In the genomic region with DNA sequence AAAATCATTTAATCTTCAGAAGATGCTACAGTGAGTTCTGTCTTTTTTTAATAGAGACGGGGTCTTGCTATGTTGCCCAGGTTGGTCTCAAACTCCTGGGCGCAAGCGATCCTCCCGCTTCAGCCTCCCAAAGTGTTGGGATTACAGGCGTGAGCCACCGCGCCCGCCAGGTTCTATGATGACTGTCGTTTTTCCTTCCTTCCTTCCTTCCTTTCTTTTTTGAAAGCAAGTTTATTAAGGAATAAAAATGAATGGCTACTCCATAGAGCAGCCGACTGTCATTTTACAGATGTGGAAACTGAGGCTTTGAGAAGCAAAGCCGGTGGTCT, we compare ENCODE assay signal across 9 cellular contexts. TPM values are rescaled to one million over a fixed set of nuclear protein-coding genes. Genes with fewer than 3 reads are reported as not detected.
A peak's percentile ranks its signal among the peaks of the same experiment; 100 is the strongest.
DNase-seq lines count a peak whose midpoint lies in the region; ATAC-seq and TF ChIP-seq lines count a peak whose summit lies in the region.
"Had no signal": no experiment of that assay in that cellular context is flagged by ENCODE, and none has a peak within 500 bp of the region (broad histone marks: within the 10 kb centered on the region; RNA-seq: fewer than 3 reads in every experiment).

No MANE protein-coding gene starts in this region.

- peak overlapping the region; percentile 99 for H3K4me2 ChIP-seq in neural progenitor cell

- peak overlapping the region; percentile 77; the same call in 1 of the 2 replicates for H3K4me3 ChIP-seq in BJ (ENCODE audit: low read depth, low read length)
- H3K4me3 ChIP-seq in neural progenitor cell = peak overlapping the region; percentile 87

- H3K27ac Mint-ChIP-seq in neural progenitor cell = no peak overlapping the region

- peaks cover 8% of the 10 kb centered on the region for H3K79me2 ChIP-seq in neural progenitor cell (ENCODE audit: low read depth)

- H3K9ac ChIP-seq in neural progenitor cell = no peak overlapping the region

- peaks cover 17% of the 10 kb centered on the region for H4K20me1 ChIP-seq in neural progenitor cell (ENCODE audit: low read depth)

- H3K27me3 ChIP-seq in BJ (ENCODE audit: control insufficient read depth, insufficient read depth, low read length) (no peaks in the 10 kb centered on the region), neural progenitor cell (peaks cover 16% of the 10 kb centered on the region)

- H3K27me3 Mint-ChIP-seq in neural progenitor cell (ENCODE audit: insufficient read depth, low read depth) = peaks cover 3% of the 10 kb centered on the region

- peak overlapping the region; percentile 72 for H3K27ac ChIP-seq in KOPT-K1 (ENCODE audit: low read depth, low read length, poor library complexity, severe bottlenecking)
- peak overlapping the region; percentile 19 for H3K27ac ChIP-seq in cingulate gyrus (ENCODE audit: low read depth, low read length)
- H3K27ac ChIP-seq in neural progenitor cell = no peak overlapping the region

- H2AFZ ChIP-seq in neural progenitor cell (replicated peaks) = peak overlapping the region; percentile 82

- TF ChIP-seq CTCF in BJ (IDR thresholded peaks at IDR 0.05; ENCODE audit: insufficient read depth, low read depth, low read length) = no peak; the same call in 1 of the 2 replicates
- no peak for TF ChIP-seq CTCF in neural progenitor cell (IDR thresholded peaks at IDR 0.05)
- TF ChIP-seq CTCF in omental fat pad (IDR thresholded peaks at IDR 0.05) = no peak

- H3K9me3 Mint-ChIP-seq in neural progenitor cell = no peaks in the 10 kb centered on the region

- DNase-seq in BJ (ENCODE audit: low read depth) (no peak), neural progenitor cell (ENCODE audit: low spot score) (no peak), omental fat pad (ENCODE audit: low spot score) (no peak)
- no peak for DNase-seq in stimulated activated CD4-positive, alpha-beta T cell treated with anti-CD3 and anti-CD28 coated beads, Interleukin-4, amount 100 ng/mL, for 1 hour
- DNase-seq: cerebellar nuclear complex had no signal

- H3K36me3 ChIP-seq in BJ (ENCODE audit: control insufficient read depth, insufficient read depth, low read length) = no peaks in the 10 kb centered on the region; the same call in 1 of the 2 replicates
- H3K36me3 ChIP-seq in KOPT-K1 (ENCODE audit: insufficient read depth, low read length) = peaks cover 27% of the 10 kb centered on the region
- no peaks in the 10 kb centered on the region for H3K36me3 ChIP-seq in neural progenitor cell

- no peaks in the 10 kb centered on the region for H3K4me1 ChIP-seq in neural progenitor cell

- ATAC-seq in HG03469 (IDR thresholded peaks at IDR 0.05; ENCODE audit: unreplicated experiment) (no peak), GM21381 (IDR thresholded peaks at IDR 0.05; ENCODE audit: unreplicated experiment) (no peak), omental fat pad (ENCODE audit: low FRiP score) (no peak)

- peak overlapping the region; percentile 80 for H3K4me3 Mint-ChIP-seq in neural progenitor cell

- no peaks in the 10 kb centered on the region for H3K36me3 Mint-ChIP-seq in neural progenitor cell

- CTCF ChIA-PET in BJ (lab: Yijun Ruan, JAX) = no interaction called here

- peaks cover 13% of the 10 kb centered on the region for H3K4me1 Mint-ChIP-seq in neural progenitor cell

- no peaks in the 10 kb centered on the region for H3K9me3 ChIP-seq in KOPT-K1 (ENCODE audit: insufficient read depth, low read length, poor library complexity, severe bottlenecking)
- no peaks in the 10 kb centered on the region for H3K9me3 ChIP-seq in neural progenitor cell (ENCODE audit: low read depth)

- H3F3A ChIP-seq in neural progenitor cell (ENCODE audit: low read depth) = peaks cover 20% of the 10 kb centered on the region

- POLR2A ChIA-PET in BJ (lab: Charles Lee) = no interaction called here

RNA-seq across cellular contexts. Expression of a gene that starts 0.5 kb away (rescaled TPM):
- 26.9 and 43.7 TPM in 2 replicates for polyA plus RNA-seq in BJ (2011; rRNA removed)
- polyA minus RNA-seq in BJ (2011; rRNA and poly(A)+ RNA removed) = 17.9 and 31.2 TPM in 2 replicates
- total RNA-seq in neural progenitor cell (ENCODE audit: low replicate concordance) (13.8 and 53.7 TPM in 2 replicates), omental fat pad (10 to 100 TPM; 10.8 to 16.2 (median 13.7) TPM)

RNA-seq across cellular contexts. Expression of a gene that starts 5.5 kb away (rescaled TPM):
- 38.3 and 48.9 TPM in 2 replicates for polyA plus RNA-seq in BJ (2011; rRNA removed)
- polyA minus RNA-seq in BJ (2011; rRNA and poly(A)+ RNA removed) = 18.8 and 19.6 TPM in 2 replicates
- total RNA-seq in neural progenitor cell (ENCODE audit: low replicate concordance) = 107 and 121 TPM in 2 replicates
- 10 to 100 TPM; 47.3 to 55.7 (median 51.1) TPM for total RNA-seq in omental fat pad

RNA-seq across cellular contexts. Expression of a gene that starts 18.1 kb away (rescaled TPM):
- 35.5 and 59.6 TPM in 2 replicates for polyA plus RNA-seq in BJ (2011; rRNA removed)
- 12.9 and 20.4 TPM in 2 replicates for polyA minus RNA-seq in BJ (2011; rRNA and poly(A)+ RNA removed)
- total RNA-seq in neural progenitor cell (ENCODE audit: low replicate concordance) (15.4 and 69.3 TPM in 2 replicates), omental fat pad (100 to 1,000 TPM in 3 of 4 donors, 10 to 100 TPM in 1; 80.3 to 121 (median 114) TPM)

RNA-seq across cellular contexts. Expression of a gene that starts 36.3 kb away (rescaled TPM):
- polyA plus RNA-seq in BJ (2011; rRNA removed) = 854 and 1,597 TPM in 2 replicates
- 665 and 710 TPM in 2 replicates for polyA minus RNA-seq in BJ (2011; rRNA and poly(A)+ RNA removed)
- total RNA-seq in neural progenitor cell (ENCODE audit: low replicate concordance) = 1,918 and 2,648 TPM in 2 replicates
- total RNA-seq in omental fat pad = 1,000 to 10,000 TPM; 2,522 to 3,708 (median 2,994) TPM

RNA-seq across cellular contexts. Expression of a gene that starts 48.1 kb away (rescaled TPM):
- polyA plus RNA-seq in BJ (2011; rRNA removed) = 0.07 and 0.11 TPM in 2 replicates
- polyA minus RNA-seq in BJ (2011; rRNA and poly(A)+ RNA removed) = 0.36 and 0.43 TPM in 2 replicates
- total RNA-seq in neural progenitor cell (ENCODE audit: low replicate concordance) (1.3 and 12.2 TPM in 2 replicates), omental fat pad (under 1 TPM in 2 of 4 donors, not detected in 2; 0.12 to 0.19 TPM)
